ENCODE assay signal across 13 cellular contexts in genomic region chr15:32373671-32374070, GRCh38. TPM values are rescaled to one million over a fixed set of nuclear protein-coding genes. Genes with fewer than 3 reads are reported as not detected.
DNase-seq lines count a peak whose midpoint lies in the region; ATAC-seq and TF ChIP-seq lines count a peak whose summit lies in the region.
"Not testable (repeated sequence)": the region's sequence is repeated elsewhere in the genome, so short reads cannot be mapped to it uniquely, and the experiment has no call there.
"Had no signal": no experiment of that assay in that cellular context is flagged by ENCODE, and none has a peak within 500 bp of the region (broad histone marks: within the 10 kb centered on the region; RNA-seq: fewer than 3 reads in every experiment).

No MANE protein-coding gene starts in this region.

- not testable (repeated sequence) for H3K36me3 ChIP-seq in CD8-positive, alpha-beta T cell (ENCODE audit: insufficient read depth, low read length)

- not testable (repeated sequence) for H3K4me1 Mint-ChIP-seq in CD8-positive, alpha-beta T cell (ENCODE audit: low read depth); T-cell; activated CD8-positive, alpha-beta T cell treated with anti-CD3 and anti-CD28 coated beads for 36 hours (ENCODE audit: low read depth); activated CD8-positive, alpha-beta memory T cell treated with anti-CD3 and anti-CD28 coated beads, Interleukin-2, amount 10 ng/mL, durations not matched to agents 7 days and 5 days; activated naive CD8-positive, alpha-beta T cell treated with anti-CD3 and anti-CD28 coated beads, Interleukin-2, amount 10 ng/mL, durations not matched to agents 7 days and 5 days; effector memory CD8-positive, alpha-beta T cell (ENCODE audit: low read depth in 2 of 2); natural killer cell; stimulated activated naive CD8-positive, alpha-beta T cell treated with anti-CD3 and anti-CD28 coated beads, Interleukin-15, amount 100 ng/mL, for 72 hours

- H3K27me3 Mint-ChIP-seq in CD8-positive, alpha-beta T cell (ENCODE audit: low read depth); T-cell; activated CD8-positive, alpha-beta T cell treated with anti-CD3 and anti-CD28 coated beads for 36 hours; activated CD8-positive, alpha-beta memory T cell treated with anti-CD3 and anti-CD28 coated beads, Interleukin-2, amount 10 ng/mL, durations not matched to agents 7 days and 5 days; activated naive CD8-positive, alpha-beta T cell treated with anti-CD3 and anti-CD28 coated beads, Interleukin-2, amount 10 ng/mL, durations not matched to agents 7 days and 5 days; effector memory CD8-positive, alpha-beta T cell; natural killer cell (ENCODE audit: low read depth in 2 of 2); stimulated activated naive CD8-positive, alpha-beta T cell treated with anti-CD3 and anti-CD28 coated beads, Interleukin-15, amount 100 ng/mL, for 72 hours: not testable (repeated sequence)

- DNase-seq in CD8-positive, alpha-beta T cell; T-cell; activated CD8-positive, alpha-beta T cell treated with anti-CD3 and anti-CD28 coated beads for 36 hours; activated CD8-positive, alpha-beta memory T cell treated with anti-CD3 and anti-CD28 coated beads, Interleukin-2, amount 10 ng/mL, durations not matched to agents 7 days and 5 days; activated naive CD8-positive, alpha-beta T cell treated with anti-CD3 and anti-CD28 coated beads, Interleukin-2, amount 10 ng/mL, durations not matched to agents 7 days and 5 days; effector memory CD8-positive, alpha-beta T cell; natural killer cell; stimulated activated naive CD8-positive, alpha-beta T cell treated with anti-CD3 and anti-CD28 coated beads, Interleukin-15, amount 100 ng/mL, for 72 hours: not testable (repeated sequence)

- not testable (repeated sequence) for H3K4me1 ChIP-seq in CD8-positive, alpha-beta T cell (ENCODE audit: insufficient read depth, low read length)

- not testable (repeated sequence) for H3K4me3 Mint-ChIP-seq in CD8-positive, alpha-beta T cell; T-cell; activated CD8-positive, alpha-beta T cell treated with anti-CD3 and anti-CD28 coated beads for 36 hours; activated CD8-positive, alpha-beta memory T cell treated with anti-CD3 and anti-CD28 coated beads, Interleukin-2, amount 10 ng/mL, durations not matched to agents 7 days and 5 days; activated naive CD8-positive, alpha-beta T cell treated with anti-CD3 and anti-CD28 coated beads, Interleukin-2, amount 10 ng/mL, durations not matched to agents 7 days and 5 days; effector memory CD8-positive, alpha-beta T cell; natural killer cell; stimulated activated naive CD8-positive, alpha-beta T cell treated with anti-CD3 and anti-CD28 coated beads, Interleukin-15, amount 100 ng/mL, for 72 hours

- ATAC-seq in CD8-positive, alpha-beta T cell: peak; percentile 51
- peak; percentile 67 to 77 (median 69) for ATAC-seq in T-cell (replicated peaks in 1 of 4)
- peak; percentile 61 for ATAC-seq in activated CD8-positive, alpha-beta T cell treated with anti-CD3 and anti-CD28 coated beads for 36 hours
- peak; percentile 60 for ATAC-seq in activated CD8-positive, alpha-beta memory T cell treated with anti-CD3 and anti-CD28 coated beads, Interleukin-2, amount 10 ng/mL, durations not matched to agents 7 days and 5 days
- ATAC-seq in activated naive CD8-positive, alpha-beta T cell treated with anti-CD3 and anti-CD28 coated beads, Interleukin-2, amount 10 ng/mL, durations not matched to agents 7 days and 5 days (ENCODE audit: low read depth): peak; percentile 91
- ATAC-seq in effector memory CD8-positive, alpha-beta T cell (replicated peaks): peak; percentile 86
- ATAC-seq in natural killer cell: peak; percentile 59 to 93 (median 82)
- ATAC-seq in stimulated activated naive CD8-positive, alpha-beta T cell treated with anti-CD3 and anti-CD28 coated beads, Interleukin-15, amount 100 ng/mL, for 72 hours: peak; percentile 58

- intact Hi-C loops in CD8-positive, alpha-beta T cell (cut with DNase I, micrococcal nuclease); activated CD8-positive, alpha-beta T cell treated with anti-CD3 and anti-CD28 coated beads for 36 hours (cut with micrococcal nuclease); natural killer cell (cut with micrococcal nuclease): not testable (repeated sequence)

- H3K27ac ChIP-seq in CD8-positive, alpha-beta T cell (ENCODE audit: low read depth, low read length): not testable (repeated sequence)

- TF ChIP-seq CTCF in CD8-positive, alpha-beta T cell (IDR thresholded peaks at IDR 0.05); activated CD8-positive, alpha-beta T cell treated with anti-CD3 and anti-CD28 coated beads for 36 hours (IDR thresholded peaks at IDR 0.05); natural killer cell (IDR thresholded peaks at IDR 0.05): not testable (repeated sequence)

- not testable (repeated sequence) for H3K9me3 ChIP-seq in CD8-positive, alpha-beta T cell (ENCODE audit: low read length)

- not testable (repeated sequence) for H3K36me3 Mint-ChIP-seq in CD8-positive, alpha-beta T cell; T-cell; activated CD8-positive, alpha-beta T cell treated with anti-CD3 and anti-CD28 coated beads for 36 hours (ENCODE audit: low read depth); activated CD8-positive, alpha-beta memory T cell treated with anti-CD3 and anti-CD28 coated beads, Interleukin-2, amount 10 ng/mL, durations not matched to agents 7 days and 5 days; activated naive CD8-positive, alpha-beta T cell treated with anti-CD3 and anti-CD28 coated beads, Interleukin-2, amount 10 ng/mL, durations not matched to agents 7 days and 5 days; effector memory CD8-positive, alpha-beta T cell (ENCODE audit: insufficient read depth); natural killer cell

- not testable (repeated sequence) for H3K4me3 ChIP-seq in CD8-positive, alpha-beta T cell (ENCODE audit: low read depth, low read length)

- POLR2A ChIA-PET in CD8-positive, alpha-beta T cell (lab: Charles Lee); T-cell (lab: Charles Lee); activated CD8-positive, alpha-beta T cell treated with anti-CD3 and anti-CD28 coated beads for 36 hours (lab: Charles Lee); activated naive CD8-positive, alpha-beta T cell treated with anti-CD3 and anti-CD28 coated beads, Interleukin-2, amount 10 ng/mL, durations not matched to agents 7 days and 5 days (lab: Charles Lee): not testable (repeated sequence)

- not testable (repeated sequence) for H3K27me3 ChIP-seq in CD8-positive, alpha-beta T cell (ENCODE audit: insufficient read depth, low read length)

- H3K9me3 Mint-ChIP-seq in CD8-positive, alpha-beta T cell; T-cell; activated CD8-positive, alpha-beta T cell treated with anti-CD3 and anti-CD28 coated beads for 36 hours; activated CD8-positive, alpha-beta memory T cell treated with anti-CD3 and anti-CD28 coated beads, Interleukin-2, amount 10 ng/mL, durations not matched to agents 7 days and 5 days (ENCODE audit: low read depth); activated naive CD8-positive, alpha-beta T cell treated with anti-CD3 and anti-CD28 coated beads, Interleukin-2, amount 10 ng/mL, durations not matched to agents 7 days and 5 days; effector memory CD8-positive, alpha-beta T cell; natural killer cell; stimulated activated naive CD8-positive, alpha-beta T cell treated with anti-CD3 and anti-CD28 coated beads, Interleukin-15, amount 100 ng/mL, for 72 hours: not testable (repeated sequence)

- CTCF ChIA-PET in CD8-positive, alpha-beta T cell (lab: Charles Lee); T-cell (lab: Charles Lee); activated CD8-positive, alpha-beta T cell treated with anti-CD3 and anti-CD28 coated beads for 36 hours (lab: Charles Lee); activated CD8-positive, alpha-beta memory T cell treated with anti-CD3 and anti-CD28 coated beads, Interleukin-2, amount 10 ng/mL, durations not matched to agents 7 days and 5 days (lab: Charles Lee): not testable (repeated sequence)

- H3K27ac Mint-ChIP-seq in CD8-positive, alpha-beta T cell; T-cell; activated CD8-positive, alpha-beta T cell treated with anti-CD3 and anti-CD28 coated beads for 36 hours; activated CD8-positive, alpha-beta memory T cell treated with anti-CD3 and anti-CD28 coated beads, Interleukin-2, amount 10 ng/mL, durations not matched to agents 7 days and 5 days; activated naive CD8-positive, alpha-beta T cell treated with anti-CD3 and anti-CD28 coated beads, Interleukin-2, amount 10 ng/mL, durations not matched to agents 7 days and 5 days; effector memory CD8-positive, alpha-beta T cell; natural killer cell; stimulated activated naive CD8-positive, alpha-beta T cell treated with anti-CD3 and anti-CD28 coated beads, Interleukin-15, amount 100 ng/mL, for 72 hours: not testable (repeated sequence)

RNA-seq across cellular contexts. Expression of gene GOLGA8K, which starts 29.4 kb away (rescaled TPM):
- total RNA-seq in CD8-positive, alpha-beta T cell: not detected
- total RNA-seq in T-cell (under 1 TPM in 4 of 5 donors, not detected in 1; 0.19 to 0.66 (median 0.49) TPM), natural killer cell (1 to 10 TPM; 4.5 to 9.2 (median 6.2) TPM)
- under 1 TPM; 0.29 to 0.49 TPM for total RNA-seq in activated CD8-positive, alpha-beta T cell treated with anti-CD3 and anti-CD28 coated beads for 36 hours
- 1 to 10 TPM in 1 of 2 experiments, under 1 TPM in 1; 0.68 to 1.5 TPM for total RNA-seq in activated CD8-positive, alpha-beta memory T cell treated with anti-CD3 and anti-CD28 coated beads, Interleukin-2, amount 10 ng/mL, durations not matched to agents 7 days and 5 days
- 1 to 10 TPM; 2.0 to 4.0 TPM for total RNA-seq in activated naive CD8-positive, alpha-beta T cell treated with anti-CD3 and anti-CD28 coated beads, Interleukin-2, amount 10 ng/mL, durations not matched to agents 7 days and 5 days
- total RNA-seq: A673; CD4-positive, CD25-positive, alpha-beta regulatory T cell; Daoy; G401; GM12878 had no signal
